11 cellular contexts compared by ENCODE assay signal in genomic region chr3:36923523-36923943, GRCh38. TPM values are rescaled to one million over a fixed set of nuclear protein-coding genes. Genes with fewer than 3 reads are reported as not detected.
A peak's percentile ranks its signal among the peaks of the same experiment; 100 is the strongest.
DNase-seq lines count a peak whose midpoint lies in the region; ATAC-seq and TF ChIP-seq lines count a peak whose summit lies in the region.
"Had no signal": no experiment of that assay in that cellular context is flagged by ENCODE, and none has a peak within 500 bp of the region (broad histone marks: within the 10 kb centered on the region; RNA-seq: fewer than 3 reads in every experiment).

No MANE protein-coding gene starts in this region.

- peak overlapping the region in 10 of 11 experiments; percentile 15 to 73 (median 66); a peak in 19 of 22 replicates for H3K27ac ChIP-seq in BLaER1 treated with 17β-estradiol and CSF1 and Interleukin-3, amounts not matched to agents 10 nM and 100 nM
- no peak overlapping the region for H3K27ac ChIP-seq in GM23338 (ENCODE audit: low read depth)

- CTCF ChIA-PET in WTC11 (lab: Charles Lee), result interaction anchor here (0.8 to 3.7 kb wide), 6 partner anchors 10 to 55 kb away, joined by 3 to 17 read pairs (median 4); no protein-coding TSS in a partner anchor

- ATAC-seq in GM23338 (peak; percentile 90), WTC11 (peak; percentile 86), HG02981 (IDR thresholded peaks at IDR 0.05; ENCODE audit: unreplicated experiment) (no peak), GM19328 (IDR thresholded peaks at IDR 0.05; ENCODE audit: unreplicated experiment) (no peak), HG02623 (IDR thresholded peaks at IDR 0.05; ENCODE audit: unreplicated experiment) (no peak)
- ATAC-seq: GM12878 had no signal

- no peaks in the 10 kb centered on the region for H3K79me2 ChIP-seq in GM23338 (replicated peaks; ENCODE audit: insufficient read depth)

- H3K4me3 ChIP-seq in BLaER1 treated with 17β-estradiol and CSF1 and Interleukin-3, amounts not matched to agents 10 nM and 100 nM, result peak overlapping the region in 1 of 10 experiments; percentile 7; a peak in 1 of 20 replicates
- no peak overlapping the region for H3K4me3 ChIP-seq in GM23338
- H3K4me3 ChIP-seq: GM12878 had no signal

- H3K9me2 ChIP-seq in GM23338 (ENCODE audit: insufficient read depth), result no peaks in the 10 kb centered on the region; the same call in 1 of the 2 replicates

- peak overlapping the region in 5 of 11 experiments; percentile 12 to 69 (median 55); a peak in 9 of 22 replicates for H3K9ac ChIP-seq in BLaER1 treated with 17β-estradiol and CSF1 and Interleukin-3, amounts not matched to agents 10 nM and 100 nM

- no peak overlapping the region for H3K27ac Mint-ChIP-seq in GM23338
- no peak overlapping the region; the same call in 1 of the 2 replicates for H3K27ac Mint-ChIP-seq in WTC11
- H3K27ac Mint-ChIP-seq in mesothelial cell of epicardium, result peak overlapping the region; percentile 86

- peak overlapping the region; percentile 53 for H3K4me3 Mint-ChIP-seq in GM23338
- no peak overlapping the region for H3K4me3 Mint-ChIP-seq in WTC11
- peak overlapping the region; percentile 70 for H3K4me3 Mint-ChIP-seq in mesothelial cell of epicardium
- H3K4me3 Mint-ChIP-seq: CD4-positive, CD25-positive, alpha-beta regulatory T cell had no signal

- H3K27me3 ChIP-seq in BLaER1 treated with 17β-estradiol and CSF1 and Interleukin-3, amounts not matched to agents 10 nM and 100 nM, result no peaks in the 10 kb centered on the region
- H3K27me3 ChIP-seq in GM23338 (ENCODE audit: insufficient read depth), result no peaks in the 10 kb centered on the region

- H3K36me3 Mint-ChIP-seq in GM23338 (ENCODE audit: low read depth) (peaks cover 18% of the 10 kb centered on the region), WTC11 (peaks cover 14% of the 10 kb centered on the region), mesothelial cell of epicardium (peaks cover 20% of the 10 kb centered on the region)

- peaks cover 22 to 39% (median 28%) of the 10 kb centered on the region in 11 experiments for H3K9me3 ChIP-seq in BLaER1 treated with 17β-estradiol and CSF1 and Interleukin-3, amounts not matched to agents 10 nM and 100 nM (replicated peaks in 1 of 11)

- H2AFZ ChIP-seq in GM23338, result peak overlapping the region; percentile 90; the same call in 1 of the 2 replicates

- H3K4me1 Mint-ChIP-seq in GM23338 (peaks cover 12% of the 10 kb centered on the region), WTC11 (peaks cover 15% of the 10 kb centered on the region), mesothelial cell of epicardium (peaks cover 57% of the 10 kb centered on the region)

- H3K4me2 ChIP-seq in BLaER1 treated with 17β-estradiol and CSF1 and Interleukin-3, amounts not matched to agents 10 nM and 100 nM, result peak overlapping the region; percentile 62 to 86 (median 75)
- H3K4me2 ChIP-seq in GM23338, result no peak overlapping the region

- peaks cover 16 to 25% (median 17%) of the 10 kb centered on the region in 11 experiments; a peak in 19 of 22 replicates for H3K36me3 ChIP-seq in BLaER1 treated with 17β-estradiol and CSF1 and Interleukin-3, amounts not matched to agents 10 nM and 100 nM
- no peaks in the 10 kb centered on the region for H3K36me3 ChIP-seq in GM23338 (ENCODE audit: insufficient read depth)

- POLR2A ChIA-PET in WTC11 (lab: Charles Lee), result no interaction called here

- no peaks in the 10 kb centered on the region for H4K20me1 ChIP-seq in BLaER1 treated with 17β-estradiol and CSF1 and Interleukin-3, amounts not matched to agents 10 nM and 100 nM
- no peaks in the 10 kb centered on the region for H4K20me1 ChIP-seq in GM23338 (replicated peaks; ENCODE audit: insufficient read depth)

- no peaks in the 10 kb centered on the region for H3F3A ChIP-seq in GM23338 (replicated peaks; ENCODE audit: low read depth)

- DNase-seq in GM23338 (ENCODE audit: low spot score) (peak; percentile 70), WTC11 (ENCODE audit: low spot score) (no peak), mesothelial cell of epicardium (ENCODE audit: low spot score in 2 of 2, unreplicated experiment in 2 of 2) (no peak)
- DNase-seq in stimulated activated CD4-positive, alpha-beta T cell treated with anti-CD3 and anti-CD28 coated beads, Interleukin-12 subunit alpha, Interleukin-12 subunit beta, amount 100 ng/mL, for 4 hours, result no peak
- DNase-seq: activated CD4-positive, CD25-positive, alpha-beta regulatory T cell; CD4-positive, CD25-positive, alpha-beta regulatory T cell had no signal

- peaks cover 44 to 72% (median 52%) of the 10 kb centered on the region in 10 experiments for H3K4me1 ChIP-seq in BLaER1 treated with 17β-estradiol and CSF1 and Interleukin-3, amounts not matched to agents 10 nM and 100 nM
- peaks cover 9% of the 10 kb centered on the region for H3K4me1 ChIP-seq in GM23338 (ENCODE audit: insufficient read depth)

- H3K27me3 Mint-ChIP-seq in GM23338 (ENCODE audit: insufficient read depth, low read depth, poor library complexity) (peaks cover 13% of the 10 kb centered on the region), WTC11 (ENCODE audit: low read depth) (no peaks in the 10 kb centered on the region), mesothelial cell of epicardium (ENCODE audit: low read depth) (no peaks in the 10 kb centered on the region)
- H3K27me3 Mint-ChIP-seq: CD4-positive, CD25-positive, alpha-beta regulatory T cell had no signal

- peak; percentile 54 to 68 for TF ChIP-seq CTCF in GM23338 (conservative IDR thresholded peaks at IDR 0.05; ENCODE audit: low read depth in 2 of 2)
- no peak for TF ChIP-seq CTCF in WTC11 (IDR thresholded peaks at IDR 0.05)
- no peak for TF ChIP-seq CTCF in mesothelial cell of epicardium (IDR thresholded peaks at IDR 0.05; ENCODE audit: unreplicated experiment)

- H3K9me3 Mint-ChIP-seq in GM23338 (peaks cover 21% of the 10 kb centered on the region), WTC11 (peaks cover 22% of the 10 kb centered on the region), mesothelial cell of epicardium (peaks cover 12% of the 10 kb centered on the region)

TF ChIP-seq in GM23338, 12 proteins besides CTCF, POLR2A, EP300 and RAD21 (continues in another document):
- TF ChIP-seq ETS1 (IDR thresholded peaks at IDR 0.05), result no peak

TF ChIP-seq in WTC11, 78 proteins besides CTCF, POLR2A, EP300 and RAD21 (continues in another document):
- TF ChIP-seq IRF1 (CRISPR knock-in tag; IDR thresholded peaks at IDR 0.05) (no peak), GRHL2 (CRISPR knock-in tag; IDR thresholded peaks at IDR 0.05; ENCODE audit: insufficient replicate concordance, severe bottlenecking) (no peak), HMGXB4 (CRISPR knock-in tag; IDR thresholded peaks at IDR 0.05) (no peak), CREB1 (CRISPR knock-in tag; IDR thresholded peaks at IDR 0.05) (no peak), TEAD4 (CRISPR knock-in tag; IDR thresholded peaks at IDR 0.05) (no peak), ZNF423 (CRISPR knock-in tag; IDR thresholded peaks at IDR 0.05) (no peak), SP1 (CRISPR knock-in tag; conservative IDR thresholded peaks at IDR 0.05) (no peak)

RNA-seq across cellular contexts. Expression of gene TRANK1, which starts 21.3 kb away (rescaled TPM):
- 6.7 and 7.1 TPM in 2 replicates for total RNA-seq in GM23338 (2014; rRNA removed; shearing (Covaris generic))
- 1.8 and 2.3 TPM in 2 replicates for polyA plus RNA-seq in GM23338 (2016; fragmentation: Nextera tagmentation; extraction: Ambion mirVana)
- total RNA-seq in WTC11 (2021) (10.5 to 12.2 TPM (median 11.4 TPM) in 3 replicates), mesothelial cell of epicardium (68.3 to 80.4 TPM (median 76.8 TPM) in 3 replicates)

Comparison
In these comparisons a context has a peak if more than half of its experiments do, and no peak if none do; other contexts are left out.
1. ATAC-seq: peak in GM23338 (single experiment) and WTC11 (single experiment); none in HG02981 (single experiment), GM19328 (single experiment) and HG02623 (single experiment).
2. CTCF ChIP-seq: peak in GM23338 (2 of 2); none in WTC11 (single experiment) and mesothelial cell of epicardium (single experiment).